ENCODE assay signal across 8 cellular contexts in the genomic region with DNA sequence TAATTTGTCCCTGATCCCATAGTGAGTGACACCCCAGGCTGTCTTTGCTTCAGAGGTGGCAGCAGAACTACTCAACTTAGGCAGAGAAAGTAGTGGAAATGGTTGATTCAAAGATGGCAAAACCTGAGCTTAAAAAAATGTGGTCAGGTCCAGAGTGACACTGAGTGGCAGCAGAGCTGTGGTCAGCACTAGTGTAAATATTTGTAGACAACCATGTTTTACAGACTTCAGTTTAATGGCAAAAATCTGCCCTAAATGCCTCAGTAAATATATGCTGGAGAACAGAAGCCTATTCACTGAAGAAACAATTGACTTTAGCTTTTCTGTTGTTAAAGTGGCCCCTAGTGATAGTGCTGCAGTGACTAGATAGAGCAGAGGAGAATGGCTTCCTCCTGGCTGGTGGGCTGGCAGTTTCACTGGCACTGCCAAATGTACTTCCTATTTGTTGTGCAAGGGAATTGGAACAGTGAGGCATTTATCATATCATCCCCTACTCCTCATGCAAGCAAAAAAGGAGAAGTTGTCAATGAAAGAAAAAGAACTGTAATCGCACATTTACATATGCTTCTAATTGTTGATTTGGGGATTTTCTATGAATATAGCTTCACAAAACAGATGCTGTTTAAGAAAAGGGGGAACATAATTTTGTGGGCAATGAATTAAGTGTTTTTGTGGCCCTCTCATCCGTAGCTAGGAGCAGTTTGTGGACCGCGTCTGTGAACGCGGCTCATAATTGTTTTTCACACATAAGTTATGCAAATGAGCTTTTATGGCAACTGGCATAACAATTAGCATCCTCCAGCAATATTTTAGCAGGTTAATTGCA. TPM values are rescaled to one million over a fixed set of nuclear protein-coding genes. Genes with fewer than 3 reads are reported as not detected.
DNase-seq lines count a peak whose midpoint lies in the region; ATAC-seq and TF ChIP-seq lines count a peak whose summit lies in the region.

No MANE protein-coding gene starts in this region.

- DNase-seq in activated naive CD4-positive, alpha-beta T cell treated with anti-CD3 and anti-CD28 coated beads, Interleukin-2, amount 10 ng/mL, durations not matched to agents 7 days and 5 days: no peak
- DNase-seq in activated naive CD4-positive, alpha-beta T cell treated with anti-CD3 and anti-CD28 coated beads, Interleukin-2, amount 50 U/mL, for 16 hours: no peak
- DNase-seq in OCI-M1 (lab: John Stamatoyannopoulos, UW) (peak; percentile 81), foreskin fibroblast (peak; percentile 16 to 42), progenitor cell of endocrine pancreas (ENCODE audit: low spot score, unreplicated experiment) (no peak), colonic mucosa (no peak), 8988T (no peak)

- peaks cover 9% of the 10 kb centered on the region for H3K4me1 Mint-ChIP-seq in activated naive CD4-positive, alpha-beta T cell treated with anti-CD3 and anti-CD28 coated beads, Interleukin-2, amount 10 ng/mL, durations not matched to agents 7 days and 5 days
- H3K4me1 Mint-ChIP-seq in progenitor cell of endocrine pancreas (ENCODE audit: low read depth): peaks cover 53% of the 10 kb centered on the region

- H3K27ac Mint-ChIP-seq in activated naive CD4-positive, alpha-beta T cell treated with anti-CD3 and anti-CD28 coated beads, Interleukin-2, amount 10 ng/mL, durations not matched to agents 7 days and 5 days: no peak overlapping the region
- peak overlapping the region; percentile 58 for H3K27ac Mint-ChIP-seq in progenitor cell of endocrine pancreas

- H3K9me3 Mint-ChIP-seq in activated naive CD4-positive, alpha-beta T cell treated with anti-CD3 and anti-CD28 coated beads, Interleukin-2, amount 10 ng/mL, durations not matched to agents 7 days and 5 days: no peaks in the 10 kb centered on the region
- H3K9me3 Mint-ChIP-seq in progenitor cell of endocrine pancreas (ENCODE audit: low read depth): no peaks in the 10 kb centered on the region

- no peak for TF ChIP-seq CTCF in foreskin fibroblast (IDR thresholded peaks at IDR 0.05; ENCODE audit: low read depth, low read length)
- no peak for TF ChIP-seq CTCF in progenitor cell of endocrine pancreas (IDR thresholded peaks at IDR 0.05; ENCODE audit: unreplicated experiment)
- no peak for TF ChIP-seq CTCF in colonic mucosa (IDR thresholded peaks at IDR 0.05)

- no peak overlapping the region for H3K27ac ChIP-seq in colonic mucosa

- intact Hi-C loops in colonic mucosa (cut with DNase I): no loop called here

- H3K9ac ChIP-seq in colonic mucosa (ENCODE audit: low read depth in 2 of 2, low read length in 2 of 2): no peak overlapping the region

- peak overlapping the region; percentile 46 for H3K4me3 Mint-ChIP-seq in activated naive CD4-positive, alpha-beta T cell treated with anti-CD3 and anti-CD28 coated beads, Interleukin-2, amount 10 ng/mL, durations not matched to agents 7 days and 5 days
- H3K4me3 Mint-ChIP-seq in progenitor cell of endocrine pancreas (ENCODE audit: low read depth): peak overlapping the region; percentile 43

- CTCF ChIA-PET in activated naive CD4-positive, alpha-beta T cell treated with anti-CD3 and anti-CD28 coated beads, Interleukin-2, amount 10 ng/mL, durations not matched to agents 7 days and 5 days (lab: Charles Lee): no interaction called here

- no peaks in the 10 kb centered on the region for H3K9me3 ChIP-seq in colonic mucosa

- H3K36me3 ChIP-seq in colonic mucosa: no peaks in the 10 kb centered on the region

- H3K27me3 ChIP-seq in colonic mucosa: no peaks in the 10 kb centered on the region

- peaks cover 4% of the 10 kb centered on the region for H3K27me3 Mint-ChIP-seq in activated naive CD4-positive, alpha-beta T cell treated with anti-CD3 and anti-CD28 coated beads, Interleukin-2, amount 10 ng/mL, durations not matched to agents 7 days and 5 days
- no peaks in the 10 kb centered on the region for H3K27me3 Mint-ChIP-seq in progenitor cell of endocrine pancreas

- no peaks in the 10 kb centered on the region for H3K4me1 ChIP-seq in colonic mucosa

- peak overlapping the region; percentile 21 to 37 for H3K4me3 ChIP-seq in foreskin fibroblast (ENCODE audit: low read depth in 1 of 2, low read length in 2 of 2)
- H3K4me3 ChIP-seq in colonic mucosa: no peak overlapping the region

- ATAC-seq in HG03442 (IDR thresholded peaks at IDR 0.05; ENCODE audit: unreplicated experiment): no peak

- H3K36me3 Mint-ChIP-seq in activated naive CD4-positive, alpha-beta T cell treated with anti-CD3 and anti-CD28 coated beads, Interleukin-2, amount 10 ng/mL, durations not matched to agents 7 days and 5 days: peaks cover 5% of the 10 kb centered on the region
- H3K36me3 Mint-ChIP-seq in progenitor cell of endocrine pancreas (ENCODE audit: insufficient read depth): no peaks in the 10 kb centered on the region

RNA-seq across cellular contexts. Expression of gene PBX3, which starts 12.0 kb away (rescaled TPM):
- total RNA-seq in progenitor cell of endocrine pancreas (37.7 and 43.3 TPM in 2 replicates), colonic mucosa (10 to 100 TPM; 15.1 to 21.1 TPM)

RNA-seq across cellular contexts. Expression of gene MAPKAP1, which starts 52.2 kb away (rescaled TPM):
- total RNA-seq in progenitor cell of endocrine pancreas: 61.9 and 74.6 TPM in 2 replicates
- 10 to 100 TPM; 54.9 to 70.1 TPM for total RNA-seq in colonic mucosa

Comparison
In these comparisons a context has a peak if more than half of its experiments do, and no peak if none do; other contexts are left out.
1. DNase-seq: peak in OCI-M1 (single experiment) and foreskin fibroblast (2 of 2); none in activated naive CD4-positive, alpha-beta T cell treated with anti-CD3 and anti-CD28 coated beads, Interleukin-2, amount 10 ng/mL, durations not matched to agents 7 days and 5 days (single experiment), activated naive CD4-positive, alpha-beta T cell treated with anti-CD3 and anti-CD28 coated beads, Interleukin-2, amount 50 U/mL, for 16 hours (single experiment), progenitor cell of endocrine pancreas (single experiment), colonic mucosa (single experiment) and 8988T (single experiment).